Comparison of ENCODE assay signal across 18 cellular contexts in the genomic region with DNA sequence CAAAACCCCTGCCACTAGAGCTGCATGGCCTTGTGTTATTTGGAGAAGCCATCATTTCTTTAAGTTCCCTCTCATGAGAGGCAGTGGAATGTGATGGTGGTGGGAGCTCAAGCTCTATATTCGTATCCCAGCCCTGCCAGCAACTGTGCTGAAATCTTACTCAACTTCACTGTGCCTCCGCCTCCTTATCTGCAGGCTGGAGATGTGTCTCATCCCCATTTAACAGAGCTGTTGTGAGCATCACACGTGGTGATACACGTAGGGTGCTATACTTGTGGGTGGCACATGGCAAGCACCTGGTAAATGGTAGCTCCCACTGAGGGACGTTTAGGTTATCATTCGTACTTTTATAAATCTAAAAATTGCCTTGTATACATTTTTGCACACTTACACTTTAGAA. TPM values are rescaled to one million over a fixed set of nuclear protein-coding genes. Genes with fewer than 3 reads are reported as not detected.
DNase-seq lines count a peak whose midpoint lies in the region; ATAC-seq, FAIRE-seq and TF ChIP-seq lines count a peak whose summit lies in the region.
"Had no signal": no experiment of that assay in that cellular context is flagged by ENCODE, and none has a peak within 500 bp of the region (broad histone marks: within the 10 kb centered on the region; RNA-seq: fewer than 3 reads in every experiment).

No MANE protein-coding gene starts in this region.

- H3K36me3 Mint-ChIP-seq in activated naive CD4-positive, alpha-beta T cell treated with anti-CD3 and anti-CD28 coated beads, Interleukin-2, amount 50 U/mL, for 24 hours: peaks cover 2% of the 10 kb centered on the region
- peaks cover 33% of the 10 kb centered on the region for H3K36me3 Mint-ChIP-seq in activated naive CD4-positive, alpha-beta T cell treated with anti-CD3 and anti-CD28 coated beads, Interleukin-2, amount 10 ng/mL, durations not matched to agents 7 days and 5 days

- H3K4me1 ChIP-seq in Karpas-422 (ENCODE audit: low read length): peaks cover 56% of the 10 kb centered on the region

- H3K4me3 ChIP-seq in Karpas-422 (ENCODE audit: low read length) (no peak overlapping the region), dorsolateral prefrontal cortex (no peak overlapping the region)
- H3K4me3 ChIP-seq: sigmoid colon, stomach, upper lobe of left lung had no signal

- H3K36me3 ChIP-seq in Karpas-422 (ENCODE audit: insufficient read depth, low read length): no peaks in the 10 kb centered on the region
- H3K36me3 ChIP-seq: sigmoid colon, stomach, upper lobe of left lung had no signal

- H2AFZ ChIP-seq in Karpas-422 (ENCODE audit: low read length): no peak overlapping the region

- H3K27ac ChIP-seq in Karpas-422 (ENCODE audit: low read length): no peak overlapping the region; the same call in 1 of the 2 replicates
- peak overlapping the region in 1 of 59 donors; percentile 63 for H3K27ac ChIP-seq in dorsolateral prefrontal cortex
- H3K27ac ChIP-seq: stomach, upper lobe of left lung had no signal

- FAIRE-seq in urothelium cell line (lab: Jason Lieb, UNC): no peak

- H3K27ac Mint-ChIP-seq in activated naive CD4-positive, alpha-beta T cell treated with anti-CD3 and anti-CD28 coated beads, Interleukin-2, amount 50 U/mL, for 24 hours: peak overlapping the region; percentile 79
- no peak overlapping the region for H3K27ac Mint-ChIP-seq in activated naive CD4-positive, alpha-beta T cell treated with anti-CD3 and anti-CD28 coated beads, Interleukin-2, amount 10 ng/mL, durations not matched to agents 7 days and 5 days
- H3K27ac Mint-ChIP-seq: nephron had no signal

- ATAC-seq in stimulated activated naive CD8-positive, alpha-beta T cell treated with anti-CD3 and anti-CD28 coated beads, Interleukin-15, Interleukin-2, amounts not matched to agents 100 U/mL and 50 U/mL, for 24 hours: peak; percentile 22

- H3K9me2 ChIP-seq in Karpas-422 (replicated peaks; ENCODE audit: insufficient read depth, low read length): no peaks in the 10 kb centered on the region

- no peaks in the 10 kb centered on the region for H3K9me3 ChIP-seq in Karpas-422 (ENCODE audit: low read length)
- H3K9me3 ChIP-seq: sigmoid colon, stomach, upper lobe of left lung had no signal

- no peak for DNase-seq in activated naive CD4-positive, alpha-beta T cell treated with anti-CD3 and anti-CD28 coated beads, Interleukin-2, amount 10 ng/mL, durations not matched to agents 7 days and 5 days
- DNase-seq in Karpas-422 (peak; percentile 54), dorsolateral prefrontal cortex (peak in 6 of 10 donors; percentile 36 to 69 (median 58)), GDM1 (lab: John Stamatoyannopoulos, UW) (no peak), inferior parietal cortex (ENCODE audit: extremely low spot score) (no peak), urothelium cell line (ENCODE audit: low spot score) (no peak)
- DNase-seq in stimulated activated naive CD8-positive, alpha-beta T cell treated with anti-CD3 and anti-CD28 coated beads, Interleukin-15, Interleukin-2, amounts not matched to agents 100 U/mL and 50 U/mL, for 24 hours: no peak
- DNase-seq: activated gamma-delta T cell treated with Interleukin-2 at 50 U/mL for 16 hours, H9, left cardiac atrium, mesenchymal stem cell, NCI-H1105, NCI-H510A, sigmoid colon, stomach, upper lobe of left lung had no signal

- H3K4me3 Mint-ChIP-seq in activated naive CD4-positive, alpha-beta T cell treated with anti-CD3 and anti-CD28 coated beads, Interleukin-2, amount 50 U/mL, for 24 hours: no peak overlapping the region
- no peak overlapping the region for H3K4me3 Mint-ChIP-seq in activated naive CD4-positive, alpha-beta T cell treated with anti-CD3 and anti-CD28 coated beads, Interleukin-2, amount 10 ng/mL, durations not matched to agents 7 days and 5 days
- H3K4me3 Mint-ChIP-seq: H9, nephron had no signal

- TF ChIP-seq CTCF in dorsolateral prefrontal cortex (IDR thresholded peaks at IDR 0.05 in 54 of 56, conservative IDR thresholded peaks at IDR 0.05 in 2 of 56; ENCODE audit: low read depth in 1 of 56, partially characterized antibody in 56 of 56): no peak

- H3K27me3 Mint-ChIP-seq in activated naive CD4-positive, alpha-beta T cell treated with anti-CD3 and anti-CD28 coated beads, Interleukin-2, amount 50 U/mL, for 24 hours: no peaks in the 10 kb centered on the region
- H3K27me3 Mint-ChIP-seq in activated naive CD4-positive, alpha-beta T cell treated with anti-CD3 and anti-CD28 coated beads, Interleukin-2, amount 10 ng/mL, durations not matched to agents 7 days and 5 days: no peaks in the 10 kb centered on the region

- CTCF ChIA-PET in activated naive CD4-positive, alpha-beta T cell treated with anti-CD3 and anti-CD28 coated beads, Interleukin-2, amount 10 ng/mL, durations not matched to agents 7 days and 5 days (lab: Charles Lee): no interaction called here

- no peaks in the 10 kb centered on the region for H3K9me3 Mint-ChIP-seq in activated naive CD4-positive, alpha-beta T cell treated with anti-CD3 and anti-CD28 coated beads, Interleukin-2, amount 50 U/mL, for 24 hours
- no peaks in the 10 kb centered on the region for H3K9me3 Mint-ChIP-seq in activated naive CD4-positive, alpha-beta T cell treated with anti-CD3 and anti-CD28 coated beads, Interleukin-2, amount 10 ng/mL, durations not matched to agents 7 days and 5 days
- H3K9me3 Mint-ChIP-seq: H9 had no signal

- H3K27me3 ChIP-seq in Karpas-422 (ENCODE audit: low read length) (no peaks in the 10 kb centered on the region), dorsolateral prefrontal cortex (no peaks in the 10 kb centered on the region)
- H3K27me3 ChIP-seq: sigmoid colon, stomach, upper lobe of left lung had no signal

- H3K4me2 ChIP-seq in Karpas-422 (ENCODE audit: low read depth, low read length, poor library complexity, severe bottlenecking): peak overlapping the region; percentile 49

- no peaks in the 10 kb centered on the region for H4K20me1 ChIP-seq in Karpas-422 (ENCODE audit: insufficient read depth, low read depth, low read length)

- peaks cover 99% of the 10 kb centered on the region for H3K79me2 ChIP-seq in Karpas-422 (ENCODE audit: low read length)

- intact Hi-C loops in dorsolateral prefrontal cortex (cut with DNase I): no loop called here

- no peak overlapping the region for H3K9ac ChIP-seq in Karpas-422 (ENCODE audit: low read length)

- peaks cover 84% of the 10 kb centered on the region for H3K4me1 Mint-ChIP-seq in activated naive CD4-positive, alpha-beta T cell treated with anti-CD3 and anti-CD28 coated beads, Interleukin-2, amount 50 U/mL, for 24 hours
- H3K4me1 Mint-ChIP-seq in activated naive CD4-positive, alpha-beta T cell treated with anti-CD3 and anti-CD28 coated beads, Interleukin-2, amount 10 ng/mL, durations not matched to agents 7 days and 5 days: peaks cover 52% of the 10 kb centered on the region

RNA-seq across cellular contexts. Expression of a gene that starts 23.1 kb away (rescaled TPM):
- 32.0 and 41.1 TPM in 2 replicates for total RNA-seq in Karpas-422 (2014; rRNA removed; shearing (Covaris generic); ENCODE audit: low replicate concordance)
- total RNA-seq in dorsolateral prefrontal cortex: 100 to 1,000 TPM in 78 of 120 experiments, 10 to 100 TPM in 42; 79.1 to 136 (median 104) TPM

Comparison
In these comparisons a context has a peak if more than half of its experiments do, and no peak if none do; other contexts are left out.
1. DNase-seq: peak in Karpas-422 (single experiment) and dorsolateral prefrontal cortex (6 of 10); none in activated naive CD4-positive, alpha-beta T cell treated with anti-CD3 and anti-CD28 coated beads, Interleukin-2, amount 10 ng/mL, durations not matched to agents 7 days and 5 days (single experiment), stimulated activated naive CD8-positive, alpha-beta T cell treated with anti-CD3 and anti-CD28 coated beads, Interleukin-15, Interleukin-2, amounts not matched to agents 100 U/mL and 50 U/mL, for 24 hours (single experiment), GDM1 (single experiment), inferior parietal cortex (single experiment) and urothelium cell line (single experiment).